Comparison of ENCODE assay signal across 8 cellular contexts in genomic region chr21:39184050-39184980, GRCh38. TPM values are rescaled to one million over a fixed set of nuclear protein-coding genes. Genes with fewer than 3 reads are reported as not detected.
DNase-seq lines count a peak whose midpoint lies in the region; ATAC-seq and TF ChIP-seq lines count a peak whose summit lies in the region.

No MANE protein-coding gene starts in this region.

- no peak for TF ChIP-seq POLR2A in vagina (IDR thresholded peaks at IDR 0.05)

- H3K36me3 ChIP-seq in DOHH2 (ENCODE audit: control insufficient read depth, low read length): peaks cover 33% of the 10 kb centered on the region
- H3K36me3 ChIP-seq in brain microvascular endothelial cell (replicated peaks): peaks cover 2% of the 10 kb centered on the region
- no peaks in the 10 kb centered on the region for H3K36me3 ChIP-seq in vagina

- ATAC-seq in HG03342 (IDR thresholded peaks at IDR 0.05; ENCODE audit: unreplicated experiment): no peak

- DNase-seq in M059J (ENCODE audit: low read depth) (peak; percentile 27), brain microvascular endothelial cell (no peak), medulla oblongata (ENCODE audit: extremely low spot score) (peak; percentile 28), vagina (ENCODE audit: extremely low spot score in 2 of 2) (no peak), SIG-M5 (lab: John Stamatoyannopoulos, UW) (no peak), AG08396 (ENCODE audit: low spot score) (no peak)

- peak overlapping the region; percentile 92 for H3K4me2 ChIP-seq in DOHH2 (ENCODE audit: low read length)

- H3F3A ChIP-seq in DOHH2 (ENCODE audit: control insufficient read depth, insufficient read depth): peaks cover 47% of the 10 kb centered on the region

- peak; percentile 7 for TF ChIP-seq CTCF in DOHH2 (IDR thresholded peaks at IDR 0.05; ENCODE audit: low read depth, low read length, poor library complexity, severe bottlenecking)
- TF ChIP-seq CTCF in brain microvascular endothelial cell (IDR thresholded peaks at IDR 0.05; ENCODE audit: low read depth, low read length, missing control alignments): no peak
- TF ChIP-seq CTCF in vagina (IDR thresholded peaks at IDR 0.05): no peak

- peaks cover 35% of the 10 kb centered on the region for H3K79me2 ChIP-seq in DOHH2 (ENCODE audit: control insufficient read depth, low read length)

- intact Hi-C loops in vagina (cut with DNase I): loop anchor here (10.0 kb wide), 1 partner anchor 200 kb away; a partner anchor contains a TSS

- H3K27ac ChIP-seq in DOHH2 (ENCODE audit: low read depth, low read length): peak overlapping the region; percentile 75
- H3K27ac ChIP-seq in brain microvascular endothelial cell: peak overlapping the region; percentile 81
- H3K27ac ChIP-seq in vagina: peak overlapping the region; percentile 94

- in situ Hi-C loops in brain microvascular endothelial cell (cut with HindIII; ENCODE audit: low pct_ligation_motif_present, low sequenced_read_pairs): no loop called here

- H3K9me3 ChIP-seq in DOHH2 (ENCODE audit: control insufficient read depth, insufficient read depth, low read length): no peaks in the 10 kb centered on the region
- H3K9me3 ChIP-seq in vagina: no peaks in the 10 kb centered on the region

- H3K27me3 ChIP-seq in DOHH2 (ENCODE audit: control insufficient read depth, low read length) (no peaks in the 10 kb centered on the region), brain microvascular endothelial cell (replicated peaks) (no peaks in the 10 kb centered on the region), vagina (no peaks in the 10 kb centered on the region)

- H4K20me1 ChIP-seq in DOHH2 (ENCODE audit: control insufficient read depth, insufficient read depth, low read depth, low read length): no peaks in the 10 kb centered on the region; the same call in 1 of the 2 replicates

- peak overlapping the region; percentile 91 for H3K4me3 ChIP-seq in DOHH2 (ENCODE audit: low read length)
- peak overlapping the region; percentile 90 for H3K4me3 ChIP-seq in brain microvascular endothelial cell (ENCODE audit: low read depth, low read length)
- H3K4me3 ChIP-seq in vagina: peak overlapping the region; percentile 84 to 86

- no peaks in the 10 kb centered on the region for H3K9me2 ChIP-seq in DOHH2 (replicated peaks; ENCODE audit: control insufficient read depth, low read length)

- H3K4me1 ChIP-seq in DOHH2 (ENCODE audit: control insufficient read depth, low read length) (peaks cover 60% of the 10 kb centered on the region), vagina (peaks cover 18% of the 10 kb centered on the region)

RNA-seq across cellular contexts. Expression of gene PSMG1, which starts 1.1 kb away (rescaled TPM):
- 159 and 176 TPM in 2 replicates for total RNA-seq in M059J (2014; rRNA removed; shearing (Covaris generic))
- 25.3 TPM for total RNA-seq in vagina

Comparison
In these comparisons a context has a peak if more than half of its experiments do, and no peak if none do; other contexts are left out.
1. DNase-seq: peak in M059J (single experiment) and medulla oblongata (single experiment); none in brain microvascular endothelial cell (single experiment), vagina (0 of 2), SIG-M5 (single experiment) and AG08396 (single experiment).
2. Peak in every context shown above with its lines, with median percentiles within 50 percentile points of each other: H3K27ac ChIP-seq and H3K4me3 ChIP-seq.